Comparison of ENCODE assay signal across 8 cellular contexts in the genomic region with DNA sequence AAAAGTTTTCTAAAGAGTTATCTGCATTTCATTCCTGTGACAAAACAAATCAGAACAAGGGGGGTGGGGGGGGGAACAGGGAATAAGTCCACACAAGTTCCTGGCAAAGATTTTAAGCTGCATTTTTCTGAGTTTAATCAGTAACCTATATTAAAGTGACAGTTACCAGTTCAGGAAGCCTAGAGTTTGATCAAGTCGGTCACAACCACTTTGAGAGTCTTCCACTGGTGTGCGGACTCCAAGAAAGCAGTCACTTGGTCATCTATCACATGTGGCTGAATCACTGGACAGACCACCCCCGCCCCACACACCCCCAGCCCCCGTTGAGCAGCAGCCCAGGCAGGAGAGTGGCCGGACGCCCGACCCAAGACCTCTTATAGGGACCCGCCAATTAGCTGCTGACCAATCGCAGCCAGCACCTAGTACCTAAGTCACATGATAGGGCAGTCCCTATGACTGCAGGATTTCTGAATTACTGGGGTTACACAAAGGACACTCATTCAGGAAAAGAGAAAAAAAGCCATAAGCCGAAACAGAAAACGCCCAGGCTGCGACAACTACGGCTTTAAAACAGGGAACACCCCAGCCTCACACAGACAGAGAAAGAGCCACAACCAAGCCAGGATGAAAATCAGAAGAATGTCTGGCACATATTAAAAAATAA.
DNase-seq lines count a peak whose midpoint lies in the region; ATAC-seq and TF ChIP-seq lines count a peak whose summit lies in the region.

No MANE protein-coding gene starts in this region.

- H3K9me3 Mint-ChIP-seq in stimulated activated naive CD8-positive, alpha-beta T cell treated with anti-CD3 and anti-CD28 coated beads, Interleukin-15, amount 100 ng/mL, for 72 hours = no peaks in the 10 kb centered on the region

- peaks cover 40% of the 10 kb centered on the region for H3K4me1 Mint-ChIP-seq in stimulated activated naive CD8-positive, alpha-beta T cell treated with anti-CD3 and anti-CD28 coated beads, Interleukin-15, amount 100 ng/mL, for 72 hours

- DNase-seq in BJ (ENCODE audit: low read depth) (peak; percentile 68), SJSA1 (ENCODE audit: low read depth in 1 of 2, low spot score in 2 of 2) (peak; percentile 76 to 87), cerebellar cortex (ENCODE audit: low spot score) (peak; percentile 48), lower lobe of right lung (peak; percentile 75), cerebellum (ENCODE audit: low spot score) (no peak)
- DNase-seq in stimulated activated naive CD8-positive, alpha-beta T cell treated with anti-CD3 and anti-CD28 coated beads, Interleukin-15, amount 100 ng/mL, for 72 hours = peak; percentile 27 to 60

- ATAC-seq in GM18909 (IDR thresholded peaks at IDR 0.05; ENCODE audit: poor library complexity, unreplicated experiment) (peak; percentile 87), HG03064 (IDR thresholded peaks at IDR 0.05; ENCODE audit: low read depth, unreplicated experiment) (peak; percentile 84), lower lobe of right lung (peak; percentile 91 to 96)
- ATAC-seq in stimulated activated naive CD8-positive, alpha-beta T cell treated with anti-CD3 and anti-CD28 coated beads, Interleukin-15, amount 100 ng/mL, for 72 hours = peak; percentile 80

- H3K27me3 ChIP-seq in BJ (ENCODE audit: control insufficient read depth, insufficient read depth, low read length) (no peaks in the 10 kb centered on the region), SJSA1 (replicated peaks) (no peaks in the 10 kb centered on the region), lower lobe of right lung (ENCODE audit: low read depth) (no peaks in the 10 kb centered on the region)

- TF ChIP-seq CTCF in BJ (IDR thresholded peaks at IDR 0.05; ENCODE audit: insufficient read depth, low read depth, low read length) (no peak), lower lobe of right lung (IDR thresholded peaks at IDR 0.05) (no peak)

- H3K4me3 Mint-ChIP-seq in stimulated activated naive CD8-positive, alpha-beta T cell treated with anti-CD3 and anti-CD28 coated beads, Interleukin-15, amount 100 ng/mL, for 72 hours = peak overlapping the region; percentile 81 to 92

- peak overlapping the region; percentile 98 for H3K27ac ChIP-seq in SJSA1
- H3K27ac ChIP-seq in lower lobe of right lung = peak overlapping the region; percentile 84

- intact Hi-C loops in lower lobe of right lung (cut with DNase I) = no loop called here

- POLR2A ChIA-PET in BJ (lab: Charles Lee) = interaction anchor here (0.6 to 1.0 kb wide), 4 partner anchors 39 to 694 kb away, joined by 3 to 7 read pairs (median 4); no protein-coding TSS in a partner anchor

- CTCF ChIA-PET in BJ (lab: Yijun Ruan, JAX) = interaction anchor here (0.8 to 1.0 kb wide), 4 partner anchors 30 to 255 kb away, joined by 3 to 4 read pairs (median 3); no protein-coding TSS in a partner anchor

- H3K27ac Mint-ChIP-seq in stimulated activated naive CD8-positive, alpha-beta T cell treated with anti-CD3 and anti-CD28 coated beads, Interleukin-15, amount 100 ng/mL, for 72 hours = peak overlapping the region; percentile 82 to 95

- H3K4me1 ChIP-seq in SJSA1 (replicated peaks) = peaks cover 38% of the 10 kb centered on the region
- H3K4me1 ChIP-seq in lower lobe of right lung = peaks cover 24% of the 10 kb centered on the region

- H3K4me3 ChIP-seq in BJ (ENCODE audit: low read depth, low read length) (peak overlapping the region; percentile 47), SJSA1 (peak overlapping the region; percentile 46), lower lobe of right lung (peak overlapping the region; percentile 57)

- H3K9me3 ChIP-seq in SJSA1 (replicated peaks) (no peaks in the 10 kb centered on the region), lower lobe of right lung (no peaks in the 10 kb centered on the region)

- H3K27me3 Mint-ChIP-seq in stimulated activated naive CD8-positive, alpha-beta T cell treated with anti-CD3 and anti-CD28 coated beads, Interleukin-15, amount 100 ng/mL, for 72 hours = no peaks in the 10 kb centered on the region

- H3K36me3 ChIP-seq in BJ (ENCODE audit: control insufficient read depth, insufficient read depth, low read length) (no peaks in the 10 kb centered on the region), SJSA1 (peaks cover 35% of the 10 kb centered on the region), lower lobe of right lung (no peaks in the 10 kb centered on the region)
